ENCODE assay signal across 18 cellular contexts in genomic region chr18:2933995-2934394, GRCh38.
DNase-seq lines count a peak whose midpoint lies in the region; ATAC-seq, FAIRE-seq and TF ChIP-seq lines count a peak whose summit lies in the region.
"Had no signal": no experiment of that assay in that cellular context is flagged by ENCODE, and none has a peak within 500 bp of the region (broad histone marks: within the 10 kb centered on the region; RNA-seq: fewer than 3 reads in every experiment).

No MANE protein-coding gene starts in this region.

- H3K36me3 ChIP-seq in BLaER1 (peaks cover 74% of the 10 kb centered on the region), K562 (ENCODE audit: control insufficient read depth, insufficient read depth, low read length) (peaks cover 95% of the 10 kb centered on the region; the same call in 2 of the 3 replicates), tibial artery (peaks cover 54 to 57% (median 57%) of the 10 kb centered on the region in 3 donors)

- H3K27me3 Mint-ChIP-seq in activated CD8-positive, alpha-beta T cell treated with anti-CD3 and anti-CD28 coated beads for 36 hours: no peaks in the 10 kb centered on the region
- H3K27me3 Mint-ChIP-seq in activated CD8-positive, alpha-beta T cell treated with anti-CD3 and anti-CD28 coated beads, Interleukin-2, amount 10 ng/mL, durations not matched to agents 7 days and 5 days (ENCODE audit: low read depth): no peaks in the 10 kb centered on the region
- H3K27me3 Mint-ChIP-seq in T-cell: no peaks in the 10 kb centered on the region

- H3K4me2 ChIP-seq in BLaER1: 0 out of 2 replicates have a peak overlapping the region, but pooled peaks have one; percentile 43
- no peak overlapping the region for H3K4me2 ChIP-seq in K562 (ENCODE audit: insufficient read depth, low read length)

- H3K79me2 ChIP-seq in K562 (ENCODE audit: control insufficient read depth, insufficient read depth, low read length): no peaks in the 10 kb centered on the region

- H3K27ac Mint-ChIP-seq in activated CD8-positive, alpha-beta T cell treated with anti-CD3 and anti-CD28 coated beads for 36 hours: peak overlapping the region; percentile 79
- H3K27ac Mint-ChIP-seq in activated CD8-positive, alpha-beta T cell treated with anti-CD3 and anti-CD28 coated beads, Interleukin-2, amount 10 ng/mL, durations not matched to agents 7 days and 5 days: no peak overlapping the region
- H3K27ac Mint-ChIP-seq in T-cell: peak overlapping the region; percentile 88 to 89

- no peak overlapping the region for H3K9ac ChIP-seq in BLaER1
- no peak overlapping the region for H3K9ac ChIP-seq in K562 (ENCODE audit: insufficient read depth in 1 of 2, low read depth in 2 of 2, low read length in 2 of 2)

- ATAC-seq in activated CD8-positive, alpha-beta T cell treated with anti-CD3 and anti-CD28 coated beads for 36 hours: no peak
- ATAC-seq in activated CD8-positive, alpha-beta T cell treated with anti-CD3 and anti-CD28 coated beads, Interleukin-2, amount 10 ng/mL, durations not matched to agents 7 days and 5 days: no peak
- ATAC-seq in T-cell (replicated peaks in 1 of 4): no peak
- ATAC-seq in K562: no peak
- ATAC-seq in activated CD4-positive, CD25-positive, alpha-beta regulatory T cell treated with anti-CD3 and anti-CD28 coated beads, Interleukin-2, amount 50 U/mL, for 24 hours: no peak
- ATAC-seq: A549, PC-3 had no signal

- TF ChIP-seq CTCF in activated CD8-positive, alpha-beta T cell treated with anti-CD3 and anti-CD28 coated beads for 36 hours (IDR thresholded peaks at IDR 0.05): no peak
- TF ChIP-seq CTCF in K562 (IDR thresholded peaks at IDR 0.05 in 2 of 3, conservative IDR thresholded peaks at IDR 0.05 in 1 of 3; ENCODE audit: insufficient read depth in 2 of 3, low read depth in 1 of 3, low read length in 3 of 3) (no peak), tibial artery (IDR thresholded peaks at IDR 0.05) (no peak)

- no peaks in the 10 kb centered on the region for H3K9me3 ChIP-seq in BLaER1
- no peaks in the 10 kb centered on the region for H3K9me3 ChIP-seq in K562 (replicated peaks; ENCODE audit: control insufficient read depth, insufficient read depth, low read depth, low read length)
- H3K9me3 ChIP-seq in tibial artery: no peaks in the 10 kb centered on the region
- H3K9me3 ChIP-seq: A549 had no signal

- H3K36me3 Mint-ChIP-seq in activated CD8-positive, alpha-beta T cell treated with anti-CD3 and anti-CD28 coated beads for 36 hours (ENCODE audit: low read depth): peaks cover 71% of the 10 kb centered on the region
- peaks cover 76% of the 10 kb centered on the region for H3K36me3 Mint-ChIP-seq in activated CD8-positive, alpha-beta T cell treated with anti-CD3 and anti-CD28 coated beads, Interleukin-2, amount 10 ng/mL, durations not matched to agents 7 days and 5 days (ENCODE audit: low read depth)
- peaks cover 58% of the 10 kb centered on the region for H3K36me3 Mint-ChIP-seq in T-cell

- TF ChIP-seq RAD21 in K562 (CRISPR knock-in tag; conservative IDR thresholded peaks at IDR 0.05 in 1 of 2, IDR thresholded peaks at IDR 0.05 in 1 of 2): no peak

- H3K9me3 Mint-ChIP-seq in activated CD8-positive, alpha-beta T cell treated with anti-CD3 and anti-CD28 coated beads for 36 hours: no peaks in the 10 kb centered on the region
- no peaks in the 10 kb centered on the region for H3K9me3 Mint-ChIP-seq in activated CD8-positive, alpha-beta T cell treated with anti-CD3 and anti-CD28 coated beads, Interleukin-2, amount 10 ng/mL, durations not matched to agents 7 days and 5 days (ENCODE audit: insufficient read depth)
- H3K9me3 Mint-ChIP-seq in T-cell: no peaks in the 10 kb centered on the region
- H3K9me3 Mint-ChIP-seq: CD14-positive monocyte, HFFc6 had no signal

- H3K27me3 ChIP-seq in BLaER1 (no peaks in the 10 kb centered on the region), K562 (ENCODE audit: control insufficient read depth in 2 of 2, insufficient read depth in 2 of 2, low read length in 2 of 2) (no peaks in the 10 kb centered on the region), tibial artery (no peaks in the 10 kb centered on the region)

- H3K27ac ChIP-seq in BLaER1: 0 out of 2 replicates have a peak overlapping the region, but pooled peaks have one; percentile 62
- no peak overlapping the region for H3K27ac ChIP-seq in K562 (ENCODE audit: extremely low read depth, low read depth, low read length)
- H3K27ac ChIP-seq in tibial artery: no peak overlapping the region
- H3K27ac ChIP-seq: RWPE1 had no signal

- TF ChIP-seq POLR2A in K562 (conservative IDR thresholded peaks at IDR 0.05): no peak

- H3K4me1 ChIP-seq in BLaER1 (peaks cover 18% of the 10 kb centered on the region), K562 (replicated peaks in 1 of 2; ENCODE audit: control insufficient read depth in 2 of 2, insufficient read depth in 2 of 2, low read length in 2 of 2) (no peaks in the 10 kb centered on the region), tibial artery (peaks cover 0 to 26% (median 6%) of the 10 kb centered on the region in 4 donors)

- DNase-seq in activated CD8-positive, alpha-beta T cell treated with anti-CD3 and anti-CD28 coated beads for 36 hours: no peak
- no peak for DNase-seq in activated CD8-positive, alpha-beta T cell treated with anti-CD3 and anti-CD28 coated beads, Interleukin-2, amount 10 ng/mL, durations not matched to agents 7 days and 5 days
- DNase-seq in T-cell: no peak
- DNase-seq in K562 (ENCODE audit: extremely low read depth in 1 of 4, low spot score in 3 of 4): no peak
- DNase-seq in NK-92 (lab: John Stamatoyannopoulos, UW; ENCODE audit: unreplicated experiment): no peak
- DNase-seq in tibial artery: no peak
- DNase-seq: HFFc6, NCI-H1048, NCI-H1436 treated with DMSO at 0.1 percent for 48 hours, NCI-H2029 treated with DMSO at 0.1 percent for 48 hours, NCI-H774, PC-3 had no signal

- no peak overlapping the region for H3K4me3 Mint-ChIP-seq in activated CD8-positive, alpha-beta T cell treated with anti-CD3 and anti-CD28 coated beads for 36 hours
- no peak overlapping the region for H3K4me3 Mint-ChIP-seq in activated CD8-positive, alpha-beta T cell treated with anti-CD3 and anti-CD28 coated beads, Interleukin-2, amount 10 ng/mL, durations not matched to agents 7 days and 5 days
- no peak overlapping the region for H3K4me3 Mint-ChIP-seq in T-cell
- H3K4me3 Mint-ChIP-seq: CD14-positive monocyte had no signal

- H3K4me3 ChIP-seq in BLaER1 (no peak overlapping the region), K562 (no peak overlapping the region), tibial artery (no peak overlapping the region)
- H3K4me3 ChIP-seq: A549 had no signal

- CTCF ChIA-PET in activated CD8-positive, alpha-beta T cell treated with anti-CD3 and anti-CD28 coated beads for 36 hours (lab: Charles Lee): interaction anchor here (1.2 to 4.6 kb wide), 12 partner anchors 14 to 218 kb away, joined by 3 to 77 read pairs (median 8); no protein-coding TSS in a partner anchor
- CTCF ChIA-PET in activated CD8-positive, alpha-beta T cell treated with anti-CD3 and anti-CD28 coated beads, Interleukin-2, amount 10 ng/mL, durations not matched to agents 7 days and 5 days (lab: Charles Lee): interaction anchor here (0.9 to 10.0 kb wide), 18 partner anchors 10 to 312 kb away, joined by 3 to 136 read pairs (median 10); partner anchors contain the start of gene MYL12A
- CTCF ChIA-PET in T-cell (lab: Charles Lee) (interaction anchor here (0.6 to 4.4 kb wide), 25 partner anchors 11 to 340 kb away, joined by 3 to 99 read pairs (median 6); no protein-coding TSS in a partner anchor), K562 (lab: Yijun Ruan, JAX; ENCODE audit: low intra/inter-chr PET ratio) (interaction anchor here (1.2 to 4.3 kb wide), 4 partner anchors 128 to 312 kb away, joined by 4 to 64 read pairs (median 19); partner anchors contain the start of gene MYL12A)

- peaks cover 43% of the 10 kb centered on the region for H3K4me1 Mint-ChIP-seq in activated CD8-positive, alpha-beta T cell treated with anti-CD3 and anti-CD28 coated beads for 36 hours (ENCODE audit: low read depth)
- H3K4me1 Mint-ChIP-seq in activated CD8-positive, alpha-beta T cell treated with anti-CD3 and anti-CD28 coated beads, Interleukin-2, amount 10 ng/mL, durations not matched to agents 7 days and 5 days (ENCODE audit: low read depth): peaks cover 31% of the 10 kb centered on the region
- H3K4me1 Mint-ChIP-seq in T-cell: peaks cover 29 to 36% (median 35%) of the 10 kb centered on the region in 3 donors
- H3K4me1 Mint-ChIP-seq: CD14-positive monocyte had no signal

- intact Hi-C loops in activated CD8-positive, alpha-beta T cell treated with anti-CD3 and anti-CD28 coated beads for 36 hours (cut with micrococcal nuclease): loop anchor here (2.0 to 10.0 kb wide), 2 partner anchors 51 to 221 kb away; no protein-coding TSS in a partner anchor
- intact Hi-C loops in K562 (cut with micrococcal nuclease): loop anchor here (1.0 to 2.0 kb wide), 2 partner anchors 195 to 216 kb away; no protein-coding TSS in a partner anchor
- intact Hi-C loops in tibial artery (cut with DNase I; ENCODE audit: low total_unique reads): loop anchor here (5.0 to 10.0 kb wide), 2 partner anchors 61 to 198 kb away; no protein-coding TSS in a partner anchor

- H2AFZ ChIP-seq in K562 (ENCODE audit: low read depth, low read length): no peak overlapping the region

- H3K9me1 ChIP-seq in K562 (ENCODE audit: control insufficient read depth, insufficient read depth, low read length): no peaks in the 10 kb centered on the region

- no peak for TF ChIP-seq EP300 in K562 (IDR thresholded peaks at IDR 0.05; ENCODE audit: low read length)

- 99% methylated on average over 3 of the region's 3 CpGs for WGBS in K562 (ENCODE audit: insufficient coverage, low coverage, missing lambda C conversion rate)

- FAIRE-seq in K562 (lab: Jason Lieb, UNC): no peak
- FAIRE-seq: A549, H54 had no signal

- POLR2A ChIA-PET in activated CD8-positive, alpha-beta T cell treated with anti-CD3 and anti-CD28 coated beads for 36 hours (lab: Charles Lee): interaction anchor here (1.5 kb wide), 1 partner anchor 61 kb away, joined by 4 read pairs; no protein-coding TSS in a partner anchor
- POLR2A ChIA-PET in activated CD8-positive, alpha-beta T cell treated with anti-CD3 and anti-CD28 coated beads, Interleukin-2, amount 10 ng/mL, durations not matched to agents 7 days and 5 days (lab: Charles Lee): interaction anchor here (0.9 kb wide), 1 partner anchor 51 kb away, joined by 3 read pairs; no protein-coding TSS in a partner anchor
- POLR2A ChIA-PET in T-cell (lab: Charles Lee): interaction anchor here (0.6 to 1.0 kb wide), 3 partner anchors 38 to 51 kb away, joined by 3 to 4 read pairs (median 4); no protein-coding TSS in a partner anchor
- POLR2A ChIA-PET in K562 (lab: Yijun Ruan, JAX): interaction anchor here (0.7 to 1.7 kb wide), 3 partner anchors 40 to 313 kb away, joined by 4 to 10 read pairs (median 5); partner anchors contain the start of gene MYL12A

- no TSS peak for BruUV-seq in K562 (replicated peaks; lab: Mats Ljungman, UMichigan)

- H4K20me1 ChIP-seq in BLaER1 (no peaks in the 10 kb centered on the region), K562 (replicated peaks; ENCODE audit: control insufficient read depth, insufficient read depth, low read length) (no peaks in the 10 kb centered on the region; the same call in 1 of the 2 replicates)

- in situ Hi-C loops in K562 (cut with MboI): loop anchor here (5.0 to 25.0 kb wide), 4 partner anchors 131 to 1053 kb away; partner anchors contain the start of gene TGIF1

TF ChIP-seq in K562, 482 proteins besides CTCF, POLR2A, EP300 and RAD21 (continues in another document):
- peak; percentile 71; the same call in 1 of the 2 replicates for TF ChIP-seq MTF1 (CRISPR knock-in tag; IDR thresholded peaks at IDR 0.05; ENCODE audit: borderline replicate concordance)
